14 cellular contexts compared by ENCODE assay signal in genomic region chr7:55140981-55141278, GRCh38.
A peak's percentile ranks its signal among the peaks of the same experiment; 100 is the strongest.
DNase-seq lines count a peak whose midpoint lies in the region; ATAC-seq and TF ChIP-seq lines count a peak whose summit lies in the region.
"Had no signal": no experiment of that assay in that cellular context is flagged by ENCODE, and none has a peak within 500 bp of the region (broad histone marks: within the 10 kb centered on the region; RNA-seq: fewer than 3 reads in every experiment).

No MANE protein-coding gene starts in this region.

- ATAC-seq in GM21786 (IDR thresholded peaks at IDR 0.05; ENCODE audit: unreplicated experiment) (peak; percentile 31), HG03521 (IDR thresholded peaks at IDR 0.05; ENCODE audit: unreplicated experiment) (peak; percentile 21), lower lobe of right lung (no peak)
- ATAC-seq in stimulated activated naive B cell treated with anti-CD40 and anti-IgM and Interleukin-4, amounts not matched to agents 10 μg/mL and 1 μg/mL and 100 μg/mL, for 72 hours (replicated peaks) = peak; percentile 52 to 58
- ATAC-seq: activated CD4-positive, CD25-positive, alpha-beta regulatory T cell treated with anti-CD3 and anti-CD28 coated beads, Interleukin-2, amount 50 U/mL, for 24 hours had no signal

- no peaks in the 10 kb centered on the region for H3K9me3 ChIP-seq in lower lobe of right lung

- intact Hi-C loops in lower lobe of right lung (cut with DNase I) = no loop called here

- peaks cover 24% of the 10 kb centered on the region for H3K36me3 ChIP-seq in lower lobe of right lung

- H3K9me3 Mint-ChIP-seq in stimulated activated naive B cell treated with anti-CD40 and anti-IgM and Interleukin-4, amounts not matched to agents 10 μg/mL and 1 μg/mL and 100 μg/mL, for 72 hours = peaks cover 4 to 5% of the 10 kb centered on the region in 2 donors

- peaks cover 12 to 14% of the 10 kb centered on the region in 2 donors for H3K27me3 Mint-ChIP-seq in stimulated activated naive B cell treated with anti-CD40 and anti-IgM and Interleukin-4, amounts not matched to agents 10 μg/mL and 1 μg/mL and 100 μg/mL, for 72 hours

- no peaks in the 10 kb centered on the region for H3K27me3 ChIP-seq in lower lobe of right lung (ENCODE audit: low read depth)

- H3K4me1 Mint-ChIP-seq in stimulated activated naive B cell treated with anti-CD40 and anti-IgM and Interleukin-4, amounts not matched to agents 10 μg/mL and 1 μg/mL and 100 μg/mL, for 72 hours = peaks cover 1 to 5% of the 10 kb centered on the region in 2 donors

- no peak overlapping the region for H3K4me3 ChIP-seq in lower lobe of right lung

- no peak overlapping the region for H3K27ac ChIP-seq in lower lobe of right lung

- H3K36me3 Mint-ChIP-seq in stimulated activated naive B cell treated with anti-CD40 and anti-IgM and Interleukin-4, amounts not matched to agents 10 μg/mL and 1 μg/mL and 100 μg/mL, for 72 hours = peaks cover 0 to 3% of the 10 kb centered on the region in 2 donors

- no peak for TF ChIP-seq CTCF in lower lobe of right lung (IDR thresholded peaks at IDR 0.05)

- peak; percentile 0 to 12 for DNase-seq in NOMO-1 (lab: John Stamatoyannopoulos, UW; ENCODE audit: unreplicated experiment in 2 of 2)
- no peak for DNase-seq in NOMO-1 treated with dmso at 0.1 percent for 144 hours (lab: John Stamatoyannopoulos, UW; ENCODE audit: unreplicated experiment)
- DNase-seq in stimulated activated naive B cell treated with anti-CD40 and anti-IgM and Interleukin-4, amounts not matched to agents 10 μg/mL and 1 μg/mL and 100 μg/mL, for 72 hours = no peak
- DNase-seq in stimulated activated CD8-positive, alpha-beta memory T cell treated with anti-CD3 and anti-CD28 coated beads, Interleukin-4, amount 100 ng/mL, for 48 hours = no peak
- no peak for DNase-seq in NCI-H2227 treated with DMSO at 0.1 percent for 48 hours (lab: John Stamatoyannopoulos, UW)
- no peak for DNase-seq in lower lobe of right lung
- DNase-seq: activated effector memory CD4-positive, alpha-beta T cell treated with Interleukin-2 at 50 U/mL for 16 hours; left cardiac atrium; NCI-H2081; SIG-M5; stimulated activated CD4-positive, alpha-beta T cell treated with anti-CD3 and anti-CD28 coated beads, Interleukin-4, amount 100 ng/mL, for 1 hour had no signal

- peaks cover 15% of the 10 kb centered on the region for H3K4me1 ChIP-seq in lower lobe of right lung

- H3K4me3 Mint-ChIP-seq in stimulated activated naive B cell treated with anti-CD40 and anti-IgM and Interleukin-4, amounts not matched to agents 10 μg/mL and 1 μg/mL and 100 μg/mL, for 72 hours = no peak overlapping the region

- no peak overlapping the region for H3K27ac Mint-ChIP-seq in stimulated activated naive B cell treated with anti-CD40 and anti-IgM and Interleukin-4, amounts not matched to agents 10 μg/mL and 1 μg/mL and 100 μg/mL, for 72 hours

Comparison
In these comparisons a context has a peak if more than half of its experiments do, and no peak if none do; other contexts are left out.
1. DNase-seq: peak in NOMO-1 (2 of 2); none in NOMO-1 treated with dmso at 0.1 percent for 144 hours (single experiment), stimulated activated naive B cell treated with anti-CD40 and anti-IgM and Interleukin-4, amounts not matched to agents 10 μg/mL and 1 μg/mL and 100 μg/mL, for 72 hours (single experiment), stimulated activated CD8-positive, alpha-beta memory T cell treated with anti-CD3 and anti-CD28 coated beads, Interleukin-4, amount 100 ng/mL, for 48 hours (single experiment), NCI-H2227 treated with DMSO at 0.1 percent for 48 hours (single experiment) and lower lobe of right lung (single experiment).
2. ATAC-seq: peak in GM21786 (single experiment), HG03521 (single experiment) and stimulated activated naive B cell treated with anti-CD40 and anti-IgM and Interleukin-4, amounts not matched to agents 10 μg/mL and 1 μg/mL and 100 μg/mL, for 72 hours (2 of 2); none in lower lobe of right lung (0 of 2).